ENCODE assay signal across 10 cellular contexts in the genomic region with DNA sequence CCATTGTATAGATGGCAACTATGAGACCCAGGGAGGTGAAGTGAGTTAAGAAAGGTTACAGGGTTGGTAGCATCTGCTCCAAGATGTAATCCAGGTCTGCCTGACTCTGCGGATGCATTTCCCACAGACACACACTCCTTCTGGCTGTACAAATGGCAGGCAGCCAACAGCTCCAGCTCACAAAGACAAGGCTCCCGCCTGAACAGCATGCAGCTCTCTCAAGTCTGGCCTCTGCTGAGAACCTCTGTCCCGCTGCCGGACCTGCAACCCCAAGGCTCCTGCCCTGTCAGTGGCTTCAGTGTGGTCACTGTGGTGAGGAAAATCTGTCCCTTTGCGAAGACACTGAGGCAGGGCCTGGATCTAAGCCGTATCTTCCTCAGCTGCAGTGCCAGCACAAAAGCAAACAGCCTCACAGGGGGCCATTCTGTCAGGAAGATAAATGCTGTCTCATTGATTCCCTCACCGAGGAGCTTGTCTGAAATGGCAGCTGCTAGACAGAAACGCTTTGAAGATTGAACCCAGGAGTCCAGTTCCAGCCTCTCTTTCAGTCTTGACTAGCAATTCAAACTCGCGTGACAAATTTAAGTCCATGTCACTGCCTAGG.
DNase-seq lines count a peak whose midpoint lies in the region; ATAC-seq and TF ChIP-seq lines count a peak whose summit lies in the region.
"Had no signal": no experiment of that assay in that cellular context is flagged by ENCODE, and none has a peak within 500 bp of the region (broad histone marks: within the 10 kb centered on the region; RNA-seq: fewer than 3 reads in every experiment).

No MANE protein-coding gene starts in this region.

- no peaks in the 10 kb centered on the region for H3K9me3 ChIP-seq in Peyer's patch
- H3K9me3 ChIP-seq: pancreas had no signal

- no peak overlapping the region for H3K4me3 ChIP-seq in fibroblast of pulmonary artery (replicated peaks; ENCODE audit: low read depth, low read length)
- H3K4me3 ChIP-seq in Peyer's patch: no peak overlapping the region
- H3K4me3 ChIP-seq: pancreas had no signal

- H3K27me3 ChIP-seq in Peyer's patch: no peaks in the 10 kb centered on the region
- H3K27me3 ChIP-seq: pancreas had no signal

- no peaks in the 10 kb centered on the region for H3K36me3 ChIP-seq in Peyer's patch
- H3K36me3 ChIP-seq: pancreas had no signal

- DNase-seq in NCI-H1092 (lab: John Stamatoyannopoulos, UW) (peak; percentile 77), NCI-H82 treated with DMSO at 0.1 percent for 48 hours (lab: John Stamatoyannopoulos, UW; ENCODE audit: unreplicated experiment) (peak; percentile 64), fibroblast of pulmonary artery (ENCODE audit: low read depth) (peak; percentile 68), sciatic nerve (ENCODE audit: low spot score) (peak; percentile 64), Peyer's patch (no peak), left lobe of liver (ENCODE audit: low spot score) (no peak)
- DNase-seq: activated CD4-positive, CD25-positive, alpha-beta regulatory T cell treated with anti-CD3 and anti-CD28 coated beads, Interleukin-2, amount 50 U/mL, for 72 hours had no signal

- TF ChIP-seq CTCF in fibroblast of pulmonary artery (IDR thresholded peaks at IDR 0.05; ENCODE audit: low read length, missing control alignments) (no peak), Peyer's patch (IDR thresholded peaks at IDR 0.05) (no peak)

- TF ChIP-seq POLR2A in Peyer's patch (IDR thresholded peaks at IDR 0.05): no peak

- ATAC-seq in sciatic nerve (peak; percentile 22), left lobe of liver (no peak), GM21526 (IDR thresholded peaks at IDR 0.05; ENCODE audit: low FRiP score, unreplicated experiment) (no peak), HG02840 (IDR thresholded peaks at IDR 0.05; ENCODE audit: low FRiP score, unreplicated experiment) (no peak)

- intact Hi-C loops in sciatic nerve (cut with DNase I): no loop called here

- H3K27ac ChIP-seq in Peyer's patch: no peak overlapping the region
- H3K27ac ChIP-seq: pancreas had no signal

- H3K4me1 ChIP-seq in Peyer's patch: no peaks in the 10 kb centered on the region
- H3K4me1 ChIP-seq: pancreas had no signal

Comparison
In these comparisons a context has a peak if more than half of its experiments do, and no peak if none do; other contexts are left out.
1. DNase-seq: peak in NCI-H1092 (single experiment), NCI-H82 treated with DMSO at 0.1 percent for 48 hours (single experiment), fibroblast of pulmonary artery (single experiment) and sciatic nerve (single experiment); none in Peyer's patch (0 of 3) and left lobe of liver (single experiment).